25 cellular contexts compared by ENCODE assay signal in genomic region chr2:56806924-56807323, GRCh38.
"Had no signal": no experiment of that assay in that cellular context is flagged by ENCODE, and none has a peak within 500 bp of the region (broad histone marks: within the 10 kb centered on the region; RNA-seq: fewer than 3 reads in every experiment).

No MANE protein-coding gene starts in this region.

- FAIRE-seq: RCC 7860, TTC549 had no signal

- ATAC-seq: activated T-helper 17 cell treated with anti-CD3 and anti-CD28 coated beads, Interleukin-2, amount 50 U/mL, for 72 hours; T-cell had no signal

- H3K9ac ChIP-seq: KMS-11 had no signal

- H3K27ac ChIP-seq: KMS-11, VCaP had no signal

- DNase-seq: activated CD4-positive, alpha-beta memory T cell treated with anti-CD3 and anti-CD28 coated beads, Interleukin-2, amount 10 ng/mL, durations not matched to agents 7 days and 5 days; activated CD4-positive, alpha-beta T cell treated with anti-CD3 and anti-CD28 coated beads, Interleukin-2, amount 50 U/mL, for 1 hour; activated CD4-positive, CD25-positive, alpha-beta regulatory T cell; activated gamma-delta T cell; activated naive CD4-positive, alpha-beta T cell treated with anti-CD3 and anti-CD28 coated beads for 36 hours; activated T-cell treated with anti-CD3 and anti-CD28 coated beads for 4 hours; activated T-cell treated with anti-CD3 and anti-CD28 coated beads, Interleukin-2, amount 50 U/mL, for 48 hours; anterior cingulate cortex; central memory CD4-positive, alpha-beta T cell; NCI-H1105 treated with DMSO at 0.1 percent for 48 hours; NCI-H1436 treated with DMSO at 0.1 percent for 48 hours; NCI-H187 treated with DMSO at 0.1 percent for 48 hours; NCI-H2081 treated with DMSO at 0.1 percent for 48 hours; NCI-H2227 treated with DMSO at 0.1 percent for 48 hours; NCI-H510A; NCI-H526 treated with DMSO at 0.1 percent for 48 hours; SHP77 treated with DMSO at 0.1 percent for 48 hours; T-cell; T-helper 2 cell; T1000 had no signal

- H3K4me2 ChIP-seq: KMS-11 had no signal
